ENCODE assay signal across 1 cellular context in genomic region chr1:244862699-244863490, GRCh38.
TF ChIP-seq lines count a peak whose summit lies in the region.

No MANE protein-coding gene starts in this region.

TF ChIP-seq in GM12878, 131 proteins besides CTCF, POLR2A, EP300 and RAD21 (continued from another document and continues in another):
- TF ChIP-seq, protein P1, sequence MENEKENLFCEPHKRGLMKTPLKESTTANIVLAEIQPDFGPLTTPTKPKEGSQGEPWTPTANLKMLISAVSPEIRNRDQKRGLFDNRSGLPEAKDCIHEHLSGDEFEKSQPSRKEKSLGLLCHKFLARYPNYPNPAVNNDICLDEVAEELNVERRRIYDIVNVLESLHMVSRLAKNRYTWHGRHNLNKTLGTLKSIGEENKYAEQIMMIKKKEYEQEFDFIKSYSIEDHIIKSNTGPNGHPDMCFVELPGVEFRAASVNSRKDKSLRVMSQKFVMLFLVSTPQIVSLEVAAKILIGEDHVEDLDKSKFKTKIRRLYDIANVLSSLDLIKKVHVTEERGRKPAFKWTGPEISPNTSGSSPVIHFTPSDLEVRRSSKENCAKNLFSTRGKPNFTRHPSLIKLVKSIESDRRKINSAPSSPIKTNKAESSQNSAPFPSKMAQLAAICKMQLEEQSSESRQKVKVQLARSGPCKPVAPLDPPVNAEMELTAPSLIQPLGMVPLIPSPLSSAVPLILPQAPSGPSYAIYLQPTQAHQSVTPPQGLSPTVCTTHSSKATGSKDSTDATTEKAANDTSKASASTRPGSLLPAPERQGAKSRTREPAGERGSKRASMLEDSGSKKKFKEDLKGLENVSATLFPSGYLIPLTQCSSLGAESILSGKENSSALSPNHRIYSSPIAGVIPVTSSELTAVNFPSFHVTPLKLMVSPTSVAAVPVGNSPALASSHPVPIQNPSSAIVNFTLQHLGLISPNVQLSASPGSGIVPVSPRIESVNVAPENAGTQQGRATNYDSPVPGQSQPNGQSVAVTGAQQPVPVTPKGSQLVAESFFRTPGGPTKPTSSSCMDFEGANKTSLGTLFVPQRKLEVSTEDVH (IDR thresholded peaks at IDR 0.05; ENCODE audit: low read depth, partially characterized antibody): no peak
- TF ChIP-seq ZNF217 (IDR thresholded peaks at IDR 0.05): no peak
- no peak for TF ChIP-seq SP1 (IDR thresholded peaks at IDR 0.05; ENCODE audit: low read depth, low read length)
- TF ChIP-seq RELA (IDR thresholded peaks at IDR 0.05; ENCODE audit: borderline replicate concordance, partially characterized antibody): no peak
- no peak for TF ChIP-seq PML (IDR thresholded peaks at IDR 0.05; ENCODE audit: low read length)
- TF ChIP-seq ATF3 (IDR thresholded peaks at IDR 0.05; ENCODE audit: borderline replicate concordance, extremely low read depth, low read depth, low read length): no peak
- no peak for TF ChIP-seq SMARCA5 (IDR thresholded peaks at IDR 0.05)
- TF ChIP-seq TCF7 (IDR thresholded peaks at IDR 0.05; ENCODE audit: borderline replicate concordance): no peak
- TF ChIP-seq, protein P2, sequence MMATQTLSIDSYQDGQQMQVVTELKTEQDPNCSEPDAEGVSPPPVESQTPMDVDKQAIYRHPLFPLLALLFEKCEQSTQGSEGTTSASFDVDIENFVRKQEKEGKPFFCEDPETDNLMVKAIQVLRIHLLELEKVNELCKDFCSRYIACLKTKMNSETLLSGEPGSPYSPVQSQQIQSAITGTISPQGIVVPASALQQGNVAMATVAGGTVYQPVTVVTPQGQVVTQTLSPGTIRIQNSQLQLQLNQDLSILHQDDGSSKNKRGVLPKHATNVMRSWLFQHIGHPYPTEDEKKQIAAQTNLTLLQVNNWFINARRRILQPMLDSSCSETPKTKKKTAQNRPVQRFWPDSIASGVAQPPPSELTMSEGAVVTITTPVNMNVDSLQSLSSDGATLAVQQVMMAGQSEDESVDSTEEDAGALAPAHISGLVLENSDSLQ (IDR thresholded peaks at IDR 0.05): no peak
- TF ChIP-seq SUPT20H (IDR thresholded peaks at IDR 0.05; ENCODE audit: borderline replicate concordance, control insufficient read depth, low read depth, low read length): no peak
- TF ChIP-seq RBBP5 (conservative IDR thresholded peaks at IDR 0.05): no peak
- no peak; the same call in 1 of the 2 replicates for TF ChIP-seq CBFB (IDR thresholded peaks at IDR 0.05; ENCODE audit: low read depth)
- TF ChIP-seq, protein P3, sequence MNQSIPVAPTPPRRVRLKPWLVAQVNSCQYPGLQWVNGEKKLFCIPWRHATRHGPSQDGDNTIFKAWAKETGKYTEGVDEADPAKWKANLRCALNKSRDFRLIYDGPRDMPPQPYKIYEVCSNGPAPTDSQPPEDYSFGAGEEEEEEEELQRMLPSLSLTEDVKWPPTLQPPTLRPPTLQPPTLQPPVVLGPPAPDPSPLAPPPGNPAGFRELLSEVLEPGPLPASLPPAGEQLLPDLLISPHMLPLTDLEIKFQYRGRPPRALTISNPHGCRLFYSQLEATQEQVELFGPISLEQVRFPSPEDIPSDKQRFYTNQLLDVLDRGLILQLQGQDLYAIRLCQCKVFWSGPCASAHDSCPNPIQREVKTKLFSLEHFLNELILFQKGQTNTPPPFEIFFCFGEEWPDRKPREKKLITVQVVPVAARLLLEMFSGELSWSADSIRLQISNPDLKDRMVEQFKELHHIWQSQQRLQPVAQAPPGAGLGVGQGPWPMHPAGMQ (IDR thresholded peaks at IDR 0.05; ENCODE audit: borderline replicate concordance): no peak
- 0 out of 2 replicates have a peak, but pooled peaks have one; percentile 3 for TF ChIP-seq RUNX3 (IDR thresholded peaks at IDR 0.05; ENCODE audit: low read length)
- no peak; the same call in 1 of the 2 replicates for TF ChIP-seq RFX5 (IDR thresholded peaks at IDR 0.05; ENCODE audit: low read depth, low read length)
- TF ChIP-seq ZNF207 (IDR thresholded peaks at IDR 0.05; ENCODE audit: borderline replicate concordance): no peak
- TF ChIP-seq HCFC1 (IDR thresholded peaks at IDR 0.05; ENCODE audit: low read length): peak; percentile 18; the same call in 1 of the 2 replicates
- no peak for TF ChIP-seq FOS (IDR thresholded peaks at IDR 0.05; ENCODE audit: borderline replicate concordance, extremely low read depth, insufficient read length)
- TF ChIP-seq NR2C1 (IDR thresholded peaks at IDR 0.05): peak; percentile 49
- TF ChIP-seq, protein P4, sequence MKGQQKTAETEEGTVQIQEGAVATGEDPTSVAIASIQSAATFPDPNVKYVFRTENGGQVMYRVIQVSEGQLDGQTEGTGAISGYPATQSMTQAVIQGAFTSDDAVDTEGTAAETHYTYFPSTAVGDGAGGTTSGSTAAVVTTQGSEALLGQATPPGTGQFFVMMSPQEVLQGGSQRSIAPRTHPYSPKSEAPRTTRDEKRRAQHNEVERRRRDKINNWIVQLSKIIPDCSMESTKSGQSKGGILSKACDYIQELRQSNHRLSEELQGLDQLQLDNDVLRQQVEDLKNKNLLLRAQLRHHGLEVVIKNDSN (IDR thresholded peaks at IDR 0.05; ENCODE audit: borderline replicate concordance, extremely low read length, insufficient read depth, low read depth, low read length): peak; percentile 24
- peak; percentile 73; the same call in 1 of the 2 replicates for TF ChIP-seq TCF3 (IDR thresholded peaks at IDR 0.05; ENCODE audit: borderline replicate concordance, insufficient read depth, low read depth, low read length)
- TF ChIP-seq MXI1 (IDR thresholded peaks at IDR 0.05; ENCODE audit: low read depth, low read length): peak; percentile 98
- peak; percentile 80 to 92; a peak in 3 of 4 replicates for TF ChIP-seq BHLHE40 (IDR thresholded peaks at IDR 0.05; ENCODE audit: borderline replicate concordance in 1 of 2, low read depth in 2 of 2, low read length in 1 of 2)
- no peak for TF ChIP-seq SRF (IDR thresholded peaks at IDR 0.05; ENCODE audit: low read depth in 2 of 2, low read length in 2 of 2)
- TF ChIP-seq FOXK2 (IDR thresholded peaks at IDR 0.05): no peak
- no peak for TF ChIP-seq ATF2 (IDR thresholded peaks at IDR 0.05; ENCODE audit: low read length)
- no peak for TF ChIP-seq STAT3 (IDR thresholded peaks at IDR 0.05; ENCODE audit: low read depth, low read length)
- no peak for TF ChIP-seq KAT2A (conservative IDR thresholded peaks at IDR 0.05; ENCODE audit: control insufficient read depth, low read depth, low read length)
- no peak for TF ChIP-seq MYB (IDR thresholded peaks at IDR 0.05; ENCODE audit: borderline replicate concordance, low read depth, low read length)
- TF ChIP-seq MEF2B (IDR thresholded peaks at IDR 0.05; ENCODE audit: partially characterized antibody, poor library complexity, severe bottlenecking): no peak
- no peak for TF ChIP-seq ZBED1 (IDR thresholded peaks at IDR 0.05; ENCODE audit: borderline replicate concordance)
- peak; percentile 74; the same call in 1 of the 2 replicates for TF ChIP-seq ZNF687 (IDR thresholded peaks at IDR 0.05)
- TF ChIP-seq SREBF1 (IDR thresholded peaks at IDR 0.05; ENCODE audit: low read length): no peak
- TF ChIP-seq RAD51 (IDR thresholded peaks at IDR 0.05): no peak
- TF ChIP-seq POU2F2 (IDR thresholded peaks at IDR 0.05; ENCODE audit: borderline replicate concordance, low read depth, low read length): peak; percentile 46; the same call in 1 of the 3 replicates
- no peak for TF ChIP-seq NRF1 (conservative IDR thresholded peaks at IDR 0.05; ENCODE audit: low read depth, low read length)
- peak; percentile 55; the same call in 1 of the 2 replicates for TF ChIP-seq GABPA (IDR thresholded peaks at IDR 0.05; ENCODE audit: low read depth)
- TF ChIP-seq, protein P5, sequence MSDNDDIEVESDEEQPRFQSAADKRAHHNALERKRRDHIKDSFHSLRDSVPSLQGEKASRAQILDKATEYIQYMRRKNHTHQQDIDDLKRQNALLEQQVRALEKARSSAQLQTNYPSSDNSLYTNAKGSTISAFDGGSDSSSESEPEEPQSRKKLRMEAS (IDR thresholded peaks at IDR 0.05; ENCODE audit: low read depth, low read length): peak; percentile 76
- TF ChIP-seq, protein P6, sequence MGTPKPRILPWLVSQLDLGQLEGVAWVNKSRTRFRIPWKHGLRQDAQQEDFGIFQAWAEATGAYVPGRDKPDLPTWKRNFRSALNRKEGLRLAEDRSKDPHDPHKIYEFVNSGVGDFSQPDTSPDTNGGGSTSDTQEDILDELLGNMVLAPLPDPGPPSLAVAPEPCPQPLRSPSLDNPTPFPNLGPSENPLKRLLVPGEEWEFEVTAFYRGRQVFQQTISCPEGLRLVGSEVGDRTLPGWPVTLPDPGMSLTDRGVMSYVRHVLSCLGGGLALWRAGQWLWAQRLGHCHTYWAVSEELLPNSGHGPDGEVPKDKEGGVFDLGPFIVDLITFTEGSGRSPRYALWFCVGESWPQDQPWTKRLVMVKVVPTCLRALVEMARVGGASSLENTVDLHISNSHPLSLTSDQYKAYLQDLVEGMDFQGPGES (IDR thresholded peaks at IDR 0.05): no peak
- TF ChIP-seq CEBPB (IDR thresholded peaks at IDR 0.05; ENCODE audit: borderline replicate concordance in 1 of 2, low read depth in 2 of 2, low read length in 2 of 2): peak in 1 of 2 experiments; percentile 75; a peak in 1 of 4 replicates
- TF ChIP-seq STAT1 (conservative IDR thresholded peaks at IDR 0.05): no peak
- TF ChIP-seq, protein P7, sequence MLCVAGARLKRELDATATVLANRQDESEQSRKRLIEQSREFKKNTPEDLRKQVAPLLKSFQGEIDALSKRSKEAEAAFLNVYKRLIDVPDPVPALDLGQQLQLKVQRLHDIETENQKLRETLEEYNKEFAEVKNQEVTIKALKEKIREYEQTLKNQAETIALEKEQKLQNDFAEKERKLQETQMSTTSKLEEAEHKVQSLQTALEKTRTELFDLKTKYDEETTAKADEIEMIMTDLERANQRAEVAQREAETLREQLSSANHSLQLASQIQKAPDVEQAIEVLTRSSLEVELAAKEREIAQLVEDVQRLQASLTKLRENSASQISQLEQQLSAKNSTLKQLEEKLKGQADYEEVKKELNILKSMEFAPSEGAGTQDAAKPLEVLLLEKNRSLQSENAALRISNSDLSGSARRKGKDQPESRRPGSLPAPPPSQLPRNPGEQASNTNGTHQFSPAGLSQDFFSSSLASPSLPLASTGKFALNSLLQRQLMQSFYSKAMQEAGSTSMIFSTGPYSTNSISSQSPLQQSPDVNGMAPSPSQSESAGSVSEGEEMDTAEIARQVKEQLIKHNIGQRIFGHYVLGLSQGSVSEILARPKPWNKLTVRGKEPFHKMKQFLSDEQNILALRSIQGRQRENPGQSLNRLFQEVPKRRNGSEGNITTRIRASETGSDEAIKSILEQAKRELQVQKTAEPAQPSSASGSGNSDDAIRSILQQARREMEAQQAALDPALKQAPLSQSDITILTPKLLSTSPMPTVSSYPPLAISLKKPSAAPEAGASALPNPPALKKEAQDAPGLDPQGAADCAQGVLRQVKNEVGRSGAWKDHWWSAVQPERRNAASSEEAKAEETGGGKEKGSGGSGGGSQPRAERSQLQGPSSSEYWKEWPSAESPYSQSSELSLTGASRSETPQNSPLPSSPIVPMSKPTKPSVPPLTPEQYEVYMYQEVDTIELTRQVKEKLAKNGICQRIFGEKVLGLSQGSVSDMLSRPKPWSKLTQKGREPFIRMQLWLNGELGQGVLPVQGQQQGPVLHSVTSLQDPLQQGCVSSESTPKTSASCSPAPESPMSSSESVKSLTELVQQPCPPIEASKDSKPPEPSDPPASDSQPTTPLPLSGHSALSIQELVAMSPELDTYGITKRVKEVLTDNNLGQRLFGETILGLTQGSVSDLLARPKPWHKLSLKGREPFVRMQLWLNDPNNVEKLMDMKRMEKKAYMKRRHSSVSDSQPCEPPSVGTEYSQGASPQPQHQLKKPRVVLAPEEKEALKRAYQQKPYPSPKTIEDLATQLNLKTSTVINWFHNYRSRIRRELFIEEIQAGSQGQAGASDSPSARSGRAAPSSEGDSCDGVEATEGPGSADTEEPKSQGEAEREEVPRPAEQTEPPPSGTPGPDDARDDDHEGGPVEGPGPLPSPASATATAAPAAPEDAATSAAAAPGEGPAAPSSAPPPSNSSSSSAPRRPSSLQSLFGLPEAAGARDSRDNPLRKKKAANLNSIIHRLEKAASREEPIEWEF (IDR thresholded peaks at IDR 0.05; ENCODE audit: insufficient replicate concordance, low read depth, low read length): no peak
- TF ChIP-seq HDAC2 (IDR thresholded peaks at IDR 0.05): no peak
